In the genomic region with DNA sequence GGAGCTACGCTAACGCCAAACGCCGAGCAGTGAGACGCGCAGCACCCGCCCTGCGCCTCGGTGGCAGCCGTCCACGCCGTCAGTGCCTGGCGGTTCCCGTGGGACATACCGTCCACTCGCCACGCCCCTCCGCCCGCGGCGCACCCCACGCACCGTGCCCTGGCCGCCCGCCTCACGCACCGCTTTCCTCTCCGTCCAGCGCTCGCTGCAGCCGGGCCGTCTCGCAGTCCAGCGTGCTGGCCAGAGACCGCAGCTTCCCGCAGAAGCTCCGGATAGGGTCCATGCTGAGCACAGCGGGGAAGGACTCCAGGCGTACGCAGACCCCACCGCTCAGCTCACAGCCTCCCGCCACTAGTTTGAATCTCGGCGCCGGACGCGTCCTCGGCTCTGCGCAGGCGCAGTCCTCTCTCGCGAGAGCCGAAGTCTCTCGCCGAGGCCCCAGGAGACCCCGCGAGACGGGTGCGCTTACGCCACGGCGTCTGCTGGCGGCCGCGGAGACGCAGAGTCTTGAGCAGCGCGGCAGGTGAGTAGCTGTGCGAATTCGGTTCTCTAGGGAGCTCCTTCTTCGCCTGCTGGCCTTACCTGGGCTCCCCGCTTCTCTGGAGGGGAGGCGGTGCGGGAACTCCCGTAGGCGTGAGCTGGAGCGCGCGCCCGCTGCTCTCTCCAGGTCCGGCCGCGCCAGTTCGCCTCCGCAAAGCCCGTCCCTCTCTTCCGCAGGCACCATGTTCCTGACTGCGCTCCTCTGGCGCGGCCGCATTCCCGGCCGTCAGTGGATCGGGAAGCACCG, we compare ENCODE assay signal across 1 cellular context.
TF ChIP-seq lines count a peak whose summit lies in the region.

A gene (plus strand): TSS at position 464 of the 787 bp plus-strand sequence. CDS start 259 bp downstream, at position 723.
A gene (minus strand): TSS at position 358 of the 787 bp plus-strand sequence. CDS start 75 bp downstream, at position 283.

TF ChIP-seq in HepG2, 621 proteins besides CTCF, POLR2A, EP300 and RAD21 (continued from another document and continues in another):
- TF ChIP-seq, protein P1, sequence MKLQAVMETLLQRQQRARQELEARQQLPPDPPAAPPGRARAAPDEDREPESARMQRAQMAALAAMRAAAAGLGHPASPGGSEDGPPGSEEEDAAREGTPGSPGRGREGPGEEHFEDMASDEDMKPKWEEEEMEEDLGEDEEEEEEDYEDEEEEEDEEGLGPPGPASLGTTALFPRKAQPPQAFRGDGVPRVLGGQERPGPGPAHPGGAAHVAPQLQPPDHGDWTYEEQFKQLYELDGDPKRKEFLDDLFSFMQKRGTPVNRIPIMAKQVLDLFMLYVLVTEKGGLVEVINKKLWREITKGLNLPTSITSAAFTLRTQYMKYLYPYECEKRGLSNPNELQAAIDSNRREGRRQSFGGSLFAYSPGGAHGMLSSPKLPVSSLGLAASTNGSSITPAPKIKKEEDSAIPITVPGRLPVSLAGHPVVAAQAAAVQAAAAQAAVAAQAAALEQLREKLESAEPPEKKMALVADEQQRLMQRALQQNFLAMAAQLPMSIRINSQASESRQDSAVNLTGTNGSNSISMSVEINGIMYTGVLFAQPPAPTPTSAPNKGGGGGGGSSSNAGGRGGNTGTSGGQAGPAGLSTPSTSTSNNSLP (IDR thresholded peaks at IDR 0.05; ENCODE audit: low read depth, low read length), result no peak
- TF ChIP-seq, protein P2, sequence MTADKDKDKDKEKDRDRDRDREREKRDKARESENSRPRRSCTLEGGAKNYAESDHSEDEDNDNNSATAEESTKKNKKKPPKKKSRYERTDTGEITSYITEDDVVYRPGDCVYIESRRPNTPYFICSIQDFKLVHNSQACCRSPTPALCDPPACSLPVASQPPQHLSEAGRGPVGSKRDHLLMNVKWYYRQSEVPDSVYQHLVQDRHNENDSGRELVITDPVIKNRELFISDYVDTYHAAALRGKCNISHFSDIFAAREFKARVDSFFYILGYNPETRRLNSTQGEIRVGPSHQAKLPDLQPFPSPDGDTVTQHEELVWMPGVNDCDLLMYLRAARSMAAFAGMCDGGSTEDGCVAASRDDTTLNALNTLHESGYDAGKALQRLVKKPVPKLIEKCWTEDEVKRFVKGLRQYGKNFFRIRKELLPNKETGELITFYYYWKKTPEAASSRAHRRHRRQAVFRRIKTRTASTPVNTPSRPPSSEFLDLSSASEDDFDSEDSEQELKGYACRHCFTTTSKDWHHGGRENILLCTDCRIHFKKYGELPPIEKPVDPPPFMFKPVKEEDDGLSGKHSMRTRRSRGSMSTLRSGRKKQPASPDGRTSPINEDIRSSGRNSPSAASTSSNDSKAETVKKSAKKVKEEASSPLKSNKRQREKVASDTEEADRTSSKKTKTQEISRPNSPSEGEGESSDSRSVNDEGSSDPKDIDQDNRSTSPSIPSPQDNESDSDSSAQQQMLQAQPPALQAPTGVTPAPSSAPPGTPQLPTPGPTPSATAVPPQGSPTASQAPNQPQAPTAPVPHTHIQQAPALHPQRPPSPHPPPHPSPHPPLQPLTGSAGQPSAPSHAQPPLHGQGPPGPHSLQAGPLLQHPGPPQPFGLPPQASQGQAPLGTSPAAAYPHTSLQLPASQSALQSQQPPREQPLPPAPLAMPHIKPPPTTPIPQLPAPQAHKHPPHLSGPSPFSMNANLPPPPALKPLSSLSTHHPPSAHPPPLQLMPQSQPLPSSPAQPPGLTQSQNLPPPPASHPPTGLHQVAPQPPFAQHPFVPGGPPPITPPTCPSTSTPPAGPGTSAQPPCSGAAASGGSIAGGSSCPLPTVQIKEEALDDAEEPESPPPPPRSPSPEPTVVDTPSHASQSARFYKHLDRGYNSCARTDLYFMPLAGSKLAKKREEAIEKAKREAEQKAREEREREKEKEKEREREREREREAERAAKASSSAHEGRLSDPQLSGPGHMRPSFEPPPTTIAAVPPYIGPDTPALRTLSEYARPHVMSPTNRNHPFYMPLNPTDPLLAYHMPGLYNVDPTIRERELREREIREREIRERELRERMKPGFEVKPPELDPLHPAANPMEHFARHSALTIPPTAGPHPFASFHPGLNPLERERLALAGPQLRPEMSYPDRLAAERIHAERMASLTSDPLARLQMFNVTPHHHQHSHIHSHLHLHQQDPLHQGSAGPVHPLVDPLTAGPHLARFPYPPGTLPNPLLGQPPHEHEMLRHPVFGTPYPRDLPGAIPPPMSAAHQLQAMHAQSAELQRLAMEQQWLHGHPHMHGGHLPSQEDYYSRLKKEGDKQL (CRISPR knock-in tag; IDR thresholded peaks at IDR 0.05; ENCODE audit: low read depth), result no peak
- no peak for TF ChIP-seq ZSCAN30 (CRISPR knock-in tag; IDR thresholded peaks at IDR 0.05)
- TF ChIP-seq RARG (CRISPR knock-in tag; IDR thresholded peaks at IDR 0.05; ENCODE audit: low read depth), result no peak
- peak; percentile 61 for TF ChIP-seq AGO1 (IDR thresholded peaks at IDR 0.05; ENCODE audit: low read depth, low read length, poor library complexity, severe bottlenecking)
- TF ChIP-seq RBM22 (optimal IDR thresholded peaks at IDR 0.05; ENCODE audit: low read length), result no peak
- TF ChIP-seq ZFP62 (CRISPR knock-in tag; IDR thresholded peaks at IDR 0.05), result no peak
- TF ChIP-seq ZNF101 (CRISPR knock-in tag; IDR thresholded peaks at IDR 0.05; ENCODE audit: borderline replicate concordance, low read depth), result no peak
- TF ChIP-seq, protein P3, sequence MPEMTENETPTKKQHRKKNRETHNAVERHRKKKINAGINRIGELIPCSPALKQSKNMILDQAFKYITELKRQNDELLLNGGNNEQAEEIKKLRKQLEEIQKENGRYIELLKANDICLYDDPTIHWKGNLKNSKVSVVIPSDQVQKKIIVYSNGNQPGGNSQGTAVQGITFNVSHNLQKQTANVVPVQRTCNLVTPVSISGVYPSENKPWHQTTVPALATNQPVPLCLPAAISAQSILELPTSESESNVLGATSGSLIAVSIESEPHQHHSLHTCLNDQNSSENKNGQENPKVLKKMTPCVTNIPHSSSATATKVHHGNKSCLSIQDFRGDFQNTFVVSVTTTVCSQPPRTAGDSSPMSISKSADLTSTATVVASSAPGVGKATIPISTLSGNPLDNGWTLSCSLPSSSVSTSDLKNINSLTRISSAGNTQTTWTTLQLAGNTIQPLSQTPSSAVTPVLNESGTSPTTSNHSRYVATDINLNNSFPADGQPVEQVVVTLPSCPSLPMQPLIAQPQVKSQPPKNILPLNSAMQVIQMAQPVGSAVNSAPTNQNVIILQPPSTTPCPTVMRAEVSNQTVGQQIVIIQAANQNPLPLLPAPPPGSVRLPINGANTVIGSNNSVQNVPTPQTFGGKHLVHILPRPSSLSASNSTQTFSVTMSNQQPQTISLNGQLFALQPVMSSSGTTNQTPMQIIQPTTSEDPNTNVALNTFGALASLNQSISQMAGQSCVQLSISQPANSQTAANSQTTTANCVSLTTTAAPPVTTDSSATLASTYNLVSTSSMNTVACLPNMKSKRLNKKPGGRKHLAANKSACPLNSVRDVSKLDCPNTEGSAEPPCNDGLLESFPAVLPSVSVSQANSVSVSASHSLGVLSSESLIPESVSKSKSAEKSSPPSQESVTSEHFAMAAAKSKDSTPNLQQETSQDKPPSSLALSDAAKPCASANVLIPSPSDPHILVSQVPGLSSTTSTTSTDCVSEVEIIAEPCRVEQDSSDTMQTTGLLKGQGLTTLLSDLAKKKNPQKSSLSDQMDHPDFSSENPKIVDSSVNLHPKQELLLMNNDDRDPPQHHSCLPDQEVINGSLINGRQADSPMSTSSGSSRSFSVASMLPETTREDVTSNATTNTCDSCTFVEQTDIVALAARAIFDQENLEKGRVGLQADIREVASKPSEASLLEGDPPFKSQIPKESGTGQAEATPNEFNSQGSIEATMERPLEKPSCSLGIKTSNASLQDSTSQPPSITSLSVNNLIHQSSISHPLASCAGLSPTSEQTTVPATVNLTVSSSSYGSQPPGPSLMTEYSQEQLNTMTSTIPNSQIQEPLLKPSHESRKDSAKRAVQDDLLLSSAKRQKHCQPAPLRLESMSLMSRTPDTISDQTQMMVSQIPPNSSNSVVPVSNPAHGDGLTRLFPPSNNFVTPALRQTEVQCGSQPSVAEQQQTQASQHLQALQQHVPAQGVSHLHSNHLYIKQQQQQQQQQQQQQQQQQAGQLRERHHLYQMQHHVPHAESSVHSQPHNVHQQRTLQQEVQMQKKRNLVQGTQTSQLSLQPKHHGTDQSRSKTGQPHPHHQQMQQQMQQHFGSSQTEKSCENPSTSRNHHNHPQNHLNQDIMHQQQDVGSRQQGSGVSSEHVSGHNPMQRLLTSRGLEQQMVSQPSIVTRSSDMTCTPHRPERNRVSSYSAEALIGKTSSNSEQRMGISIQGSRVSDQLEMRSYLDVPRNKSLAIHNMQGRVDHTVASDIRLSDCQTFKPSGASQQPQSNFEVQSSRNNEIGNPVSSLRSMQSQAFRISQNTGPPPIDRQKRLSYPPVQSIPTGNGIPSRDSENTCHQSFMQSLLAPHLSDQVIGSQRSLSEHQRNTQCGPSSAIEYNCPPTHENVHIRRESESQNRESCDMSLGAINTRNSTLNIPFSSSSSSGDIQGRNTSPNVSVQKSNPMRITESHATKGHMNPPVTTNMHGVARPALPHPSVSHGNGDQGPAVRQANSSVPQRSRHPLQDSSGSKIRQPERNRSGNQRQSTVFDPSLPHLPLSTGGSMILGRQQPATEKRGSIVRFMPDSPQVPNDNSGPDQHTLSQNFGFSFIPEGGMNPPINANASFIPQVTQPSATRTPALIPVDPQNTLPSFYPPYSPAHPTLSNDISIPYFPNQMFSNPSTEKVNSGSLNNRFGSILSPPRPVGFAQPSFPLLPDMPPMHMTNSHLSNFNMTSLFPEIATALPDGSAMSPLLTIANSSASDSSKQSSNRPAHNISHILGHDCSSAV (CRISPR knock-in tag; IDR thresholded peaks at IDR 0.05; ENCODE audit: borderline replicate concordance), result no peak
- TF ChIP-seq AKAP8 (CRISPR knock-in tag; IDR thresholded peaks at IDR 0.05), result peak; percentile 60
- TF ChIP-seq ZNF235 (CRISPR knock-in tag; IDR thresholded peaks at IDR 0.05; ENCODE audit: borderline replicate concordance), result no peak
- no peak for TF ChIP-seq ZNF44 (CRISPR knock-in tag; IDR thresholded peaks at IDR 0.05)
- TF ChIP-seq NR2C2 (CRISPR knock-in tag; IDR thresholded peaks at IDR 0.05; ENCODE audit: borderline replicate concordance), result peak; percentile 66; the same call in 1 of the 2 replicates
- TF ChIP-seq, protein P4, sequence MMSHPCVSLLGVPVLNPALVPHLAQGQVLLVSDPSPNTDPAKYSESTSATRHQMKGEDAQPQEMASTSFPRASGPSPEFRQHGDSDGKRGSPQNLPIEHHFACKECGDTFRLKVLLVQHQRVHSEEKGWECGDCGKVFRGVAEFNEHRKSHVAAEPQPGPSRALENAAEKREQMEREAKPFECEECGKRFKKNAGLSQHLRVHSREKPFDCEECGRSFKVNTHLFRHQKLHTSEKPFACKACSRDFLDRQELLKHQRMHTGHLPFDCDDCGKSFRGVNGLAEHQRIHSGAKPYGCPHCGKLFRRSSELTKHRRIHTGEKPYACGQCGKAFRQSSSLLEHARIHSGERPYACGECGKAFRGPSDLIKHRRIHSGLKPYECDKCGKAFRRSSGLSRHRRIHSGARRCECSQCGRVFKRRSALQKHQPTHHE (CRISPR knock-in tag; IDR thresholded peaks at IDR 0.05; ENCODE audit: borderline replicate concordance), result peak; percentile 51; the same call in 1 of the 2 replicates
- TF ChIP-seq, protein P5, sequence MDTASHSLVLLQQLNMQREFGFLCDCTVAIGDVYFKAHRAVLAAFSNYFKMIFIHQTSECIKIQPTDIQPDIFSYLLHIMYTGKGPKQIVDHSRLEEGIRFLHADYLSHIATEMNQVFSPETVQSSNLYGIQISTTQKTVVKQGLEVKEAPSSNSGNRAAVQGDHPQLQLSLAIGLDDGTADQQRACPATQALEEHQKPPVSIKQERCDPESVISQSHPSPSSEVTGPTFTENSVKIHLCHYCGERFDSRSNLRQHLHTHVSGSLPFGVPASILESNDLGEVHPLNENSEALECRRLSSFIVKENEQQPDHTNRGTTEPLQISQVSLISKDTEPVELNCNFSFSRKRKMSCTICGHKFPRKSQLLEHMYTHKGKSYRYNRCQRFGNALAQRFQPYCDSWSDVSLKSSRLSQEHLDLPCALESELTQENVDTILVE (CRISPR knock-in tag; IDR thresholded peaks at IDR 0.05), result peak; percentile 73
- TF ChIP-seq POLR2AphosphoS2 (IDR thresholded peaks at IDR 0.05; ENCODE audit: low read depth, low read length), result peak; percentile 53; the same call in 1 of the 2 replicates
- TF ChIP-seq ZFP1 (CRISPR knock-in tag; IDR thresholded peaks at IDR 0.05), result no peak
- TF ChIP-seq ZNF891 (CRISPR knock-in tag; IDR thresholded peaks at IDR 0.05), result peak; percentile 87
- TF ChIP-seq CENPT (CRISPR knock-in tag; IDR thresholded peaks at IDR 0.05; ENCODE audit: low read depth), result peak; percentile 75; the same call in 1 of the 2 replicates
- peak; percentile 92; the same call in 1 of the 2 replicates for TF ChIP-seq HOXA7 (CRISPR knock-in tag; IDR thresholded peaks at IDR 0.05)
- peak; percentile 72 for TF ChIP-seq ZNF563 (CRISPR knock-in tag; IDR thresholded peaks at IDR 0.05)
- TF ChIP-seq, protein P6, sequence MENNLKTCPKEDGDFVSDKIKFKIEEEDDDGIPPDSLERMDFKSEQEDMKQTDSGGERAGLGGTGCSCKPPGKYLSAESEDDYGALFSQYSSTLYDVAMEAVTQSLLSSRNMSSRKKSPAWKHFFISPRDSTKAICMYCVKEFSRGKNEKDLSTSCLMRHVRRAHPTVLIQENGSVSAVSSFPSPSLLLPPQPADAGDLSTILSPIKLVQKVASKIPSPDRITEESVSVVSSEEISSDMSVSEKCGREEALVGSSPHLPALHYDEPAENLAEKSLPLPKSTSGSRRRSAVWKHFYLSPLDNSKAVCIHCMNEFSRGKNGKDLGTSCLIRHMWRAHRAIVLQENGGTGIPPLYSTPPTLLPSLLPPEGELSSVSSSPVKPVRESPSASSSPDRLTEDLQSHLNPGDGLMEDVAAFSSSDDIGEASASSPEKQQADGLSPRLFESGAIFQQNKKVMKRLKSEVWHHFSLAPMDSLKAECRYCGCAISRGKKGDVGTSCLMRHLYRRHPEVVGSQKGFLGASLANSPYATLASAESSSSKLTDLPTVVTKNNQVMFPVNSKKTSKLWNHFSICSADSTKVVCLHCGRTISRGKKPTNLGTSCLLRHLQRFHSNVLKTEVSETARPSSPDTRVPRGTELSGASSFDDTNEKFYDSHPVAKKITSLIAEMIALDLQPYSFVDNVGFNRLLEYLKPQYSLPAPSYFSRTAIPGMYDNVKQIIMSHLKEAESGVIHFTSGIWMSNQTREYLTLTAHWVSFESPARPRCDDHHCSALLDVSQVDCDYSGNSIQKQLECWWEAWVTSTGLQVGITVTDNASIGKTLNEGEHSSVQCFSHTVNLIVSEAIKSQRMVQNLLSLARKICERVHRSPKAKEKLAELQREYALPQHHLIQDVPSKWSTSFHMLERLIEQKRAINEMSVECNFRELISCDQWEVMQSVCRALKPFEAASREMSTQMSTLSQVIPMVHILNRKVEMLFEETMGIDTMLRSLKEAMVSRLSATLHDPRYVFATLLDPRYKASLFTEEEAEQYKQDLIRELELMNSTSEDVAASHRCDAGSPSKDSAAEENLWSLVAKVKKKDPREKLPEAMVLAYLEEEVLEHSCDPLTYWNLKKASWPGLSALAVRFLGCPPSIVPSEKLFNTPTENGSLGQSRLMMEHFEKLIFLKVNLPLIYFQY (CRISPR knock-in tag; IDR thresholded peaks at IDR 0.05; ENCODE audit: borderline replicate concordance), result no peak; the same call in 1 of the 2 replicates
- peak; percentile 25; the same call in 1 of the 2 replicates for TF ChIP-seq ZNF629 (CRISPR knock-in tag; conservative IDR thresholded peaks at IDR 0.05)
- TF ChIP-seq TOE1 (CRISPR knock-in tag; IDR thresholded peaks at IDR 0.05), result 0 out of 2 replicates have a peak, but pooled peaks have one; percentile 11
- TF ChIP-seq ZNF546 (CRISPR knock-in tag; conservative IDR thresholded peaks at IDR 0.05), result no peak; the same call in 1 of the 2 replicates
- TF ChIP-seq ZNF317 (CRISPR knock-in tag; IDR thresholded peaks at IDR 0.05), result peak; percentile 70; the same call in 1 of the 2 replicates
- TF ChIP-seq HES4 (CRISPR knock-in tag; IDR thresholded peaks at IDR 0.05; ENCODE audit: borderline replicate concordance), result no peak
- TF ChIP-seq ZBTB8A (CRISPR knock-in tag; IDR thresholded peaks at IDR 0.05; ENCODE audit: borderline replicate concordance, low read depth), result no peak
- TF ChIP-seq CENPX (CRISPR knock-in tag; IDR thresholded peaks at IDR 0.05), result no peak
- TF ChIP-seq RNF2 (conservative IDR thresholded peaks at IDR 0.05; ENCODE audit: low read depth), result peak; percentile 72; the same call in 1 of the 2 replicates
